In the genomic region with DNA sequence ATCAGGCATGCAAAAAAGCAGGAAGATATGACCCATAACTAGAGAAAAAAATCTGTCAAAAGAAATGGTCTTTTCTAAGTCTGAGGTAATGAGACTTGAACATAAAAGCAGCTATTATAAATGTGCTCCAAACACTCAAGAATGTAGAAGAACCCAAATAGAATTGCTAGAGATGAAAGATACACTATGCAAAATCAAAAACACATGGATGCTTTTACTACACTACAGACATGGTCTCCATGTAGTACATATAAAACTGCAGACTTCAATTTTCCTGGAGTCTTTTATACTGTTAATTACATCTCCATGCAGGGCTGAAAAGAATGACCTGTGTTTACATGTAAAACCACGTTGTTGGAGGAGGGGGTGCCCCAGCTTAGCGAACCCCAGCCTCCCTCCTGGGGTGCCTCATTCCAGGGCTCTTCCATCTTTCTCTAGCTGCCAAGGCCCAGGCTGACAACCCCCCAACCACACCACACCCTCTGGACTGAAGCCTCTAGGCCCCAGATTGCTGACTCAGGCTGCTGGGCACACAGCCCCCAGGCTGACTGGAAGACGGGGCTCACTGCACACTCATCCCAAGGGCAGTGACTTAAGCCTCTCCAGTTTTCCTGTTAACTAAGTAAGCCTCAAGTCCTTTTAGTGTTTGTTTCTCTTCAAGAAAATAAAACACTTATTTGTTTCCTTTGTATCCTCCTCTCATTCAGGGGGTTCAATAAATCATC, we compare ENCODE assay signal across 16 cellular contexts. TPM values are rescaled to one million over a fixed set of nuclear protein-coding genes. Genes with fewer than 3 reads are reported as not detected.
DNase-seq lines count a peak whose midpoint lies in the region; ATAC-seq and TF ChIP-seq lines count a peak whose summit lies in the region.
"Had no signal": no experiment of that assay in that cellular context is flagged by ENCODE, and none has a peak within 500 bp of the region (broad histone marks: within the 10 kb centered on the region; RNA-seq: fewer than 3 reads in every experiment).

No MANE protein-coding gene starts in this region.

- H3K9ac ChIP-seq in SK-N-MC (ENCODE audit: insufficient read length), result no peak overlapping the region

- 0 out of 2 replicates have a peak overlapping the region, but pooled peaks have one; percentile 25 for H3K27ac ChIP-seq in SK-N-MC

- CTCF ChIA-PET in Caco-2 (lab: Charles Lee), result no interaction called here

- H3K4me3 Mint-ChIP-seq in Caco-2 (ENCODE audit: unreplicated experiment), result no peak overlapping the region
- H3K4me3 Mint-ChIP-seq: activated CD4-positive, alpha-beta T cell treated with anti-CD3 and anti-CD28 coated beads, Interleukin-2, amount 10 ng/mL, durations not matched to agents 7 days and 5 days; activated T-cell treated with anti-CD3 and anti-CD28 coated beads, Interleukin-2, amount 50 U/mL, for 72 hours; type B pancreatic cell had no signal

- H3K4me1 Mint-ChIP-seq in Caco-2 (ENCODE audit: low read depth, unreplicated experiment), result no peaks in the 10 kb centered on the region

- ATAC-seq in HG03039 (IDR thresholded peaks at IDR 0.05; ENCODE audit: unreplicated experiment), result no peak
- ATAC-seq: activated T-cell treated with anti-CD3 and anti-CD28 coated beads, Interleukin-2, amount 50 U/mL, for 72 hours; esophagus mucosa; mucosa of descending colon had no signal

- H3K4me3 ChIP-seq in SK-N-MC (peak overlapping the region; percentile 24; the same call in 1 of the 2 replicates), Caco-2 (ENCODE audit: low read depth, low read length) (no peak overlapping the region)
- H3K4me3 ChIP-seq: mucosa of descending colon had no signal

- intact Hi-C loops in Caco-2 (cut with micrococcal nuclease; ENCODE audit: unreplicated experiment), result no loop called here

- H3K36me3 ChIP-seq in SK-N-MC (ENCODE audit: insufficient read depth, low read length) (no peaks in the 10 kb centered on the region), Caco-2 (ENCODE audit: control insufficient read depth, insufficient read depth, low read length) (no peaks in the 10 kb centered on the region)

- H3K4me1 ChIP-seq in Caco-2, result no peaks in the 10 kb centered on the region

- H3K27me3 ChIP-seq in Caco-2 (replicated peaks; ENCODE audit: control insufficient read depth, insufficient read depth, low read length), result no peaks in the 10 kb centered on the region

- H3K27me3 Mint-ChIP-seq in Caco-2 (ENCODE audit: insufficient read depth, unreplicated experiment), result peaks cover 3% of the 10 kb centered on the region
- H3K27me3 Mint-ChIP-seq: type B pancreatic cell had no signal

- TF ChIP-seq CTCF in Caco-2 (IDR thresholded peaks at IDR 0.05; ENCODE audit: insufficient read depth in 1 of 2, low read depth in 1 of 2, low read length in 1 of 2, severe bottlenecking in 1 of 2, unreplicated experiment in 1 of 2), result no peak

- BruUV-seq in Caco-2 (replicated peaks; lab: Mats Ljungman, UMichigan), result no TSS peak

- H3K9me3 ChIP-seq in SK-N-MC (ENCODE audit: low read depth, low read length) (peaks cover 6% of the 10 kb centered on the region; the same call in 1 of the 2 replicates), Caco-2 (no peaks in the 10 kb centered on the region; the same call in 1 of the 2 replicates)

- H3K27ac Mint-ChIP-seq in Caco-2 (ENCODE audit: unreplicated experiment), result no peak overlapping the region
- H3K27ac Mint-ChIP-seq: activated CD4-positive, alpha-beta T cell treated with anti-CD3 and anti-CD28 coated beads, Interleukin-2, amount 10 ng/mL, durations not matched to agents 7 days and 5 days; activated T-cell treated with anti-CD3 and anti-CD28 coated beads, Interleukin-2, amount 50 U/mL, for 72 hours; type B pancreatic cell had no signal

- no peaks in the 10 kb centered on the region for H3K36me3 Mint-ChIP-seq in Caco-2 (ENCODE audit: insufficient read depth, unreplicated experiment)

- POLR2A ChIA-PET in Caco-2 (lab: Charles Lee), result no interaction called here

- peaks cover 19% of the 10 kb centered on the region for H3K9me3 Mint-ChIP-seq in Caco-2 (ENCODE audit: unreplicated experiment)

- peak; percentile 53 for DNase-seq in H4 (ENCODE audit: low spot score)
- DNase-seq in SK-N-MC (ENCODE audit: low read depth, low spot score), result no peak
- peak; percentile 86 for DNase-seq in fibroblast of gingiva (ENCODE audit: low read depth)
- DNase-seq in renal cortical epithelial cell (ENCODE audit: low read depth), result peak; percentile 80
- DNase-seq in GOT3 (lab: John Stamatoyannopoulos, UW), result no peak
- no peak for DNase-seq in Caco-2
- no peak for DNase-seq in T-helper 9 cell
- DNase-seq: activated CD4-positive, alpha-beta T cell treated with anti-CD3 and anti-CD28 coated beads, Interleukin-2, amount 10 ng/mL, durations not matched to agents 7 days and 5 days; activated T-cell treated with anti-CD3 and anti-CD28 coated beads, Interleukin-2, amount 50 U/mL, for 72 hours; mucosa of descending colon; NCI-H1092 treated with DMSO at 0.1 percent for 48 hours; NCI-H446 treated with DMSO at 0.1 percent for 48 hours; stimulated activated CD4-positive, alpha-beta T cell treated with anti-CD3 and anti-CD28 coated beads, Interleukin-1b, Interleukin-23, amount 100 ng/mL, for 48 hours had no signal

RNA-seq across cellular contexts. Expression of gene PLAGL1, which starts 25.9 kb away (rescaled TPM):
- total RNA-seq in H4 (2014; rRNA removed; shearing (Covaris generic)), result 9.8 and 18.5 TPM in 2 replicates
- total RNA-seq in renal cortical epithelial cell, result 7.3 and 40.8 TPM in 2 replicates
- 0.65 and 0.70 TPM in 2 replicates for total RNA-seq in Caco-2 (2022)

Comparison
In these comparisons a context has a peak if more than half of its experiments do, and no peak if none do; other contexts are left out.
1. DNase-seq: peak in H4 (single experiment), fibroblast of gingiva (single experiment) and renal cortical epithelial cell (single experiment); none in SK-N-MC (single experiment), GOT3 (single experiment), Caco-2 (0 of 2) and T-helper 9 cell (single experiment).